ENCODE assay signal across 1 cellular context in genomic region chr6:32185620-32186495, GRCh38.
A peak's percentile ranks its signal among the peaks of the same experiment; 100 is the strongest.
TF ChIP-seq lines count a peak whose summit lies in the region.

No MANE protein-coding gene starts in this region.

TF ChIP-seq in IMR-90, 13 proteins besides CTCF, POLR2A, EP300 and RAD21:
- peak; percentile 34; the same call in 1 of the 2 replicates for TF ChIP-seq MAZ (IDR thresholded peaks at IDR 0.05; ENCODE audit: borderline replicate concordance, low read depth, low read length)
